In genomic region chr11:126311464-126312291, GRCh38 we compare ENCODE assay signal across 10 cellular contexts. TPM values are rescaled to one million over a fixed set of nuclear protein-coding genes. Genes with fewer than 3 reads are reported as not detected.
DNase-seq lines count a peak whose midpoint lies in the region; ATAC-seq and TF ChIP-seq lines count a peak whose summit lies in the region.
"Had no signal": no experiment of that assay in that cellular context is flagged by ENCODE, and none has a peak within 500 bp of the region (broad histone marks: within the 10 kb centered on the region; RNA-seq: fewer than 3 reads in every experiment).

No MANE protein-coding gene starts in this region.

- peak overlapping the region; percentile 48 for H3K27ac ChIP-seq in RWPE1

- H3K27me3 Mint-ChIP-seq in activated T-helper 1 cell treated with anti-CD3 and anti-CD28 coated beads, Interleukin-12 subunit alpha, Interleukin-12 subunit beta, Interleukin-2, Interleukin-4 antibody, amounts not matched to agents 30 ng/mL and 10 ng/mL and 1 ng/mL, durations not matched to agents 14 hours and 24 hours and 36 hours (ENCODE audit: insufficient read depth): no peaks in the 10 kb centered on the region
- no peaks in the 10 kb centered on the region for H3K27me3 Mint-ChIP-seq in activated T-helper 2 cell treated with anti-CD3 and anti-CD28 coated beads, Interferon-gamma antibody, Interleukin-2, Interleukin-4, amounts not matched to agents 10 μg/mL and 5 μg/mL and 100 μg/mL, durations not matched to agents 14 hours and 24 hours and 36 hours (ENCODE audit: low read depth)
- H3K27me3 Mint-ChIP-seq in activated T-helper 17 cell treated with anti-CD3 and anti-CD28 coated beads, Interleukin-2, amount 50 U/mL, for 72 hours: no peaks in the 10 kb centered on the region
- H3K27me3 Mint-ChIP-seq: B cell had no signal

- peaks cover 34% of the 10 kb centered on the region for H3K36me3 Mint-ChIP-seq in activated T-helper 1 cell treated with anti-CD3 and anti-CD28 coated beads, Interleukin-12 subunit alpha, Interleukin-12 subunit beta, Interleukin-2, Interleukin-4 antibody, amounts not matched to agents 30 ng/mL and 10 ng/mL and 1 ng/mL, durations not matched to agents 14 hours and 24 hours and 36 hours (ENCODE audit: low read depth)
- H3K36me3 Mint-ChIP-seq in activated T-helper 2 cell treated with anti-CD3 and anti-CD28 coated beads, Interferon-gamma antibody, Interleukin-2, Interleukin-4, amounts not matched to agents 10 μg/mL and 5 μg/mL and 100 μg/mL, durations not matched to agents 14 hours and 24 hours and 36 hours (ENCODE audit: low read depth): peaks cover 60% of the 10 kb centered on the region
- H3K36me3 Mint-ChIP-seq in activated T-helper 17 cell treated with anti-CD3 and anti-CD28 coated beads, Interleukin-2, amount 50 U/mL, for 72 hours (ENCODE audit: low read depth): peaks cover 83% of the 10 kb centered on the region

- intact Hi-C loops in activated T-helper 1 cell treated with anti-CD3 and anti-CD28 coated beads, Interleukin-12 subunit alpha, Interleukin-12 subunit beta, Interleukin-2, Interleukin-4 antibody, amounts not matched to agents 30 ng/mL and 10 ng/mL and 1 ng/mL, durations not matched to agents 14 hours and 24 hours and 36 hours (cut with micrococcal nuclease): no loop called here
- intact Hi-C loops in activated T-helper 2 cell treated with anti-CD3 and anti-CD28 coated beads, Interferon-gamma antibody, Interleukin-2, Interleukin-4, amounts not matched to agents 10 μg/mL and 5 μg/mL and 100 μg/mL, durations not matched to agents 14 hours and 24 hours and 36 hours (cut with micrococcal nuclease): no loop called here

- ATAC-seq in GM19395 (IDR thresholded peaks at IDR 0.05; ENCODE audit: unreplicated experiment): peak; percentile 80
- peak; percentile 58 for ATAC-seq in HG03066 (IDR thresholded peaks at IDR 0.05; ENCODE audit: low read depth, unreplicated experiment)
- no peak for ATAC-seq in activated T-helper 17 cell treated with anti-CD3 and anti-CD28 coated beads, Interleukin-2, amount 50 U/mL, for 72 hours (replicated peaks)

- POLR2A ChIA-PET in RWPE1 (lab: Yijun Ruan, JAX; ENCODE audit: low non-redundant PET): no interaction called here

- peaks cover 6% of the 10 kb centered on the region for H3K9me3 Mint-ChIP-seq in activated T-helper 1 cell treated with anti-CD3 and anti-CD28 coated beads, Interleukin-12 subunit alpha, Interleukin-12 subunit beta, Interleukin-2, Interleukin-4 antibody, amounts not matched to agents 30 ng/mL and 10 ng/mL and 1 ng/mL, durations not matched to agents 14 hours and 24 hours and 36 hours
- H3K9me3 Mint-ChIP-seq in activated T-helper 2 cell treated with anti-CD3 and anti-CD28 coated beads, Interferon-gamma antibody, Interleukin-2, Interleukin-4, amounts not matched to agents 10 μg/mL and 5 μg/mL and 100 μg/mL, durations not matched to agents 14 hours and 24 hours and 36 hours: peaks cover 8% of the 10 kb centered on the region
- H3K9me3 Mint-ChIP-seq in activated T-helper 17 cell treated with anti-CD3 and anti-CD28 coated beads, Interleukin-2, amount 50 U/mL, for 72 hours: no peaks in the 10 kb centered on the region
- H3K9me3 Mint-ChIP-seq: T-helper 1 cell treated with Interleukin-12 subunit alpha and Interleukin-12 subunit beta and Interleukin-4 antibody, amounts not matched to agents 30 μg/mL and 1 μg/mL, for 36 hours had no signal

- 0 out of 2 replicates have a peak, but pooled peaks have one; percentile 4 for TF ChIP-seq CTCF in AG10803 (conservative IDR thresholded peaks at IDR 0.05; ENCODE audit: low read length)
- TF ChIP-seq CTCF in RWPE1 (conservative IDR thresholded peaks at IDR 0.05; ENCODE audit: low read depth): no peak

- DNase-seq in AG10803 (ENCODE audit: low read depth) (peak; percentile 47), RWPE1 (ENCODE audit: low spot score) (no peak), GM19240 (ENCODE audit: insufficient read length, low spot score) (no peak)
- DNase-seq in activated T-helper 1 cell treated with anti-CD3 and anti-CD28 coated beads, Interleukin-12 subunit alpha, Interleukin-12 subunit beta, Interleukin-2, Interleukin-4 antibody, amounts not matched to agents 30 ng/mL and 10 ng/mL and 1 ng/mL, durations not matched to agents 14 hours and 24 hours and 36 hours (ENCODE audit: low spot score): no peak
- DNase-seq in activated T-helper 2 cell treated with anti-CD3 and anti-CD28 coated beads, Interferon-gamma antibody, Interleukin-2, Interleukin-4, amounts not matched to agents 10 μg/mL and 5 μg/mL and 100 μg/mL, durations not matched to agents 14 hours and 24 hours and 36 hours (ENCODE audit: low spot score): no peak

- no peak overlapping the region for H3K4me3 ChIP-seq in AG10803 (ENCODE audit: low read length)

- H3K4me3 Mint-ChIP-seq in activated T-helper 1 cell treated with anti-CD3 and anti-CD28 coated beads, Interleukin-12 subunit alpha, Interleukin-12 subunit beta, Interleukin-2, Interleukin-4 antibody, amounts not matched to agents 30 ng/mL and 10 ng/mL and 1 ng/mL, durations not matched to agents 14 hours and 24 hours and 36 hours: no peak overlapping the region
- H3K4me3 Mint-ChIP-seq in activated T-helper 2 cell treated with anti-CD3 and anti-CD28 coated beads, Interferon-gamma antibody, Interleukin-2, Interleukin-4, amounts not matched to agents 10 μg/mL and 5 μg/mL and 100 μg/mL, durations not matched to agents 14 hours and 24 hours and 36 hours (ENCODE audit: low read depth): no peak overlapping the region
- H3K4me3 Mint-ChIP-seq in activated T-helper 17 cell treated with anti-CD3 and anti-CD28 coated beads, Interleukin-2, amount 50 U/mL, for 72 hours: no peak overlapping the region
- H3K4me3 Mint-ChIP-seq: B cell; T-helper 1 cell treated with Interleukin-12 subunit alpha and Interleukin-12 subunit beta and Interleukin-4 antibody, amounts not matched to agents 30 μg/mL and 1 μg/mL, for 36 hours had no signal

- H3K4me1 Mint-ChIP-seq in activated T-helper 1 cell treated with anti-CD3 and anti-CD28 coated beads, Interleukin-12 subunit alpha, Interleukin-12 subunit beta, Interleukin-2, Interleukin-4 antibody, amounts not matched to agents 30 ng/mL and 10 ng/mL and 1 ng/mL, durations not matched to agents 14 hours and 24 hours and 36 hours (ENCODE audit: low read depth): peaks cover 39% of the 10 kb centered on the region
- H3K4me1 Mint-ChIP-seq in activated T-helper 2 cell treated with anti-CD3 and anti-CD28 coated beads, Interferon-gamma antibody, Interleukin-2, Interleukin-4, amounts not matched to agents 10 μg/mL and 5 μg/mL and 100 μg/mL, durations not matched to agents 14 hours and 24 hours and 36 hours (ENCODE audit: low read depth): peaks cover 28% of the 10 kb centered on the region
- peaks cover 24% of the 10 kb centered on the region for H3K4me1 Mint-ChIP-seq in activated T-helper 17 cell treated with anti-CD3 and anti-CD28 coated beads, Interleukin-2, amount 50 U/mL, for 72 hours

- no peak overlapping the region for H3K27ac Mint-ChIP-seq in activated T-helper 1 cell treated with anti-CD3 and anti-CD28 coated beads, Interleukin-12 subunit alpha, Interleukin-12 subunit beta, Interleukin-2, Interleukin-4 antibody, amounts not matched to agents 30 ng/mL and 10 ng/mL and 1 ng/mL, durations not matched to agents 14 hours and 24 hours and 36 hours
- H3K27ac Mint-ChIP-seq in activated T-helper 2 cell treated with anti-CD3 and anti-CD28 coated beads, Interferon-gamma antibody, Interleukin-2, Interleukin-4, amounts not matched to agents 10 μg/mL and 5 μg/mL and 100 μg/mL, durations not matched to agents 14 hours and 24 hours and 36 hours: no peak overlapping the region
- H3K27ac Mint-ChIP-seq in activated T-helper 17 cell treated with anti-CD3 and anti-CD28 coated beads, Interleukin-2, amount 50 U/mL, for 72 hours: no peak overlapping the region
- H3K27ac Mint-ChIP-seq: B cell; T-helper 1 cell treated with Interleukin-12 subunit alpha and Interleukin-12 subunit beta and Interleukin-4 antibody, amounts not matched to agents 30 μg/mL and 1 μg/mL, for 36 hours had no signal

- CTCF ChIA-PET in RWPE1 (lab: Yijun Ruan, JAX): interaction anchor here (1.1 to 3.0 kb wide), 5 partner anchors 45 to 169 kb away, joined by 3 to 48 read pairs (median 11); partner anchors contain the start of gene ST3GAL4

RNA-seq across cellular contexts. Expression of gene DCPS, which starts 7.8 kb away (rescaled TPM):
- 40.4 and 40.5 TPM in 2 replicates for total RNA-seq in activated T-helper 1 cell treated with anti-CD3 and anti-CD28 coated beads, Interleukin-12 subunit alpha, Interleukin-12 subunit beta, Interleukin-2, Interleukin-4 antibody, amounts not matched to agents 30 ng/mL and 10 ng/mL and 1 ng/mL, durations not matched to agents 14 hours and 24 hours and 36 hours
- total RNA-seq in activated T-helper 2 cell treated with anti-CD3 and anti-CD28 coated beads, Interferon-gamma antibody, Interleukin-2, Interleukin-4, amounts not matched to agents 10 μg/mL and 5 μg/mL and 100 μg/mL, durations not matched to agents 14 hours and 24 hours and 36 hours: 39.8 and 42.1 TPM in 2 replicates
- 10 to 100 TPM; 28.1 to 47.5 TPM for total RNA-seq in activated T-helper 17 cell treated with anti-CD3 and anti-CD28 coated beads, Interleukin-2, amount 50 U/mL, for 72 hours

RNA-seq across cellular contexts. Expression of gene TIRAP, which starts 28.8 kb away (rescaled TPM):
- 13.0 and 15.0 TPM in 2 replicates for total RNA-seq in activated T-helper 1 cell treated with anti-CD3 and anti-CD28 coated beads, Interleukin-12 subunit alpha, Interleukin-12 subunit beta, Interleukin-2, Interleukin-4 antibody, amounts not matched to agents 30 ng/mL and 10 ng/mL and 1 ng/mL, durations not matched to agents 14 hours and 24 hours and 36 hours
- 15.9 TPM in 2 replicates for total RNA-seq in activated T-helper 2 cell treated with anti-CD3 and anti-CD28 coated beads, Interferon-gamma antibody, Interleukin-2, Interleukin-4, amounts not matched to agents 10 μg/mL and 5 μg/mL and 100 μg/mL, durations not matched to agents 14 hours and 24 hours and 36 hours
- total RNA-seq in activated T-helper 17 cell treated with anti-CD3 and anti-CD28 coated beads, Interleukin-2, amount 50 U/mL, for 72 hours: 10 to 100 TPM; 11.1 to 12.0 TPM

RNA-seq across cellular contexts. Expression of gene FOXRED1, which starts 42.7 kb away (rescaled TPM):
- 52.9 and 56.5 TPM in 2 replicates for total RNA-seq in activated T-helper 1 cell treated with anti-CD3 and anti-CD28 coated beads, Interleukin-12 subunit alpha, Interleukin-12 subunit beta, Interleukin-2, Interleukin-4 antibody, amounts not matched to agents 30 ng/mL and 10 ng/mL and 1 ng/mL, durations not matched to agents 14 hours and 24 hours and 36 hours
- total RNA-seq in activated T-helper 2 cell treated with anti-CD3 and anti-CD28 coated beads, Interferon-gamma antibody, Interleukin-2, Interleukin-4, amounts not matched to agents 10 μg/mL and 5 μg/mL and 100 μg/mL, durations not matched to agents 14 hours and 24 hours and 36 hours: 48.7 and 52.3 TPM in 2 replicates
- 10 to 100 TPM; 34.6 to 47.1 TPM for total RNA-seq in activated T-helper 17 cell treated with anti-CD3 and anti-CD28 coated beads, Interleukin-2, amount 50 U/mL, for 72 hours

RNA-seq across cellular contexts. Expression of gene SRPRA, which starts 43.0 kb away (rescaled TPM):
- 194 and 195 TPM in 2 replicates for total RNA-seq in activated T-helper 1 cell treated with anti-CD3 and anti-CD28 coated beads, Interleukin-12 subunit alpha, Interleukin-12 subunit beta, Interleukin-2, Interleukin-4 antibody, amounts not matched to agents 30 ng/mL and 10 ng/mL and 1 ng/mL, durations not matched to agents 14 hours and 24 hours and 36 hours
- total RNA-seq in activated T-helper 2 cell treated with anti-CD3 and anti-CD28 coated beads, Interferon-gamma antibody, Interleukin-2, Interleukin-4, amounts not matched to agents 10 μg/mL and 5 μg/mL and 100 μg/mL, durations not matched to agents 14 hours and 24 hours and 36 hours: 175 and 177 TPM in 2 replicates
- total RNA-seq in activated T-helper 17 cell treated with anti-CD3 and anti-CD28 coated beads, Interleukin-2, amount 50 U/mL, for 72 hours: 100 to 1,000 TPM in 1 of 2 donors, 10 to 100 TPM in 1; 92.5 to 142 TPM

RNA-seq across cellular contexts. Expression of gene ST3GAL4, which starts 43.8 kb away (rescaled TPM):
- total RNA-seq in activated T-helper 1 cell treated with anti-CD3 and anti-CD28 coated beads, Interleukin-12 subunit alpha, Interleukin-12 subunit beta, Interleukin-2, Interleukin-4 antibody, amounts not matched to agents 30 ng/mL and 10 ng/mL and 1 ng/mL, durations not matched to agents 14 hours and 24 hours and 36 hours: 13.2 and 14.1 TPM in 2 replicates
- total RNA-seq in activated T-helper 2 cell treated with anti-CD3 and anti-CD28 coated beads, Interferon-gamma antibody, Interleukin-2, Interleukin-4, amounts not matched to agents 10 μg/mL and 5 μg/mL and 100 μg/mL, durations not matched to agents 14 hours and 24 hours and 36 hours: 12.4 and 14.4 TPM in 2 replicates
- total RNA-seq in activated T-helper 17 cell treated with anti-CD3 and anti-CD28 coated beads, Interleukin-2, amount 50 U/mL, for 72 hours: 10 to 100 TPM; 10.0 to 16.2 TPM
